In genomic region chr1:154476791-154477190, GRCh38 we compare ENCODE assay signal across 1 cellular context.
TF ChIP-seq lines count a peak whose summit lies in the region.

No MANE protein-coding gene starts in this region.

TF ChIP-seq in HEK293, 187 proteins besides CTCF, POLR2A, EP300 and RAD21:
- no peak for TF ChIP-seq PRDM2 (tag by site-specific recombination; IDR thresholded peaks at IDR 0.05; ENCODE audit: borderline replicate concordance)
- no peak for TF ChIP-seq GLI4 (tag by site-specific recombination; IDR thresholded peaks at IDR 0.05)
- TF ChIP-seq BCL11A (tag by site-specific recombination; IDR thresholded peaks at IDR 0.05; ENCODE audit: low read depth): no peak
- TF ChIP-seq ZNF175 (tag by site-specific recombination; IDR thresholded peaks at IDR 0.05): no peak
- peak; percentile 78 for TF ChIP-seq SCRT2 (tag by site-specific recombination; IDR thresholded peaks at IDR 0.05)
